In genomic region chr5:11912-12311, GRCh38 we compare ENCODE assay signal across 1 cellular context.
TF ChIP-seq lines count a peak whose summit lies in the region.

No MANE protein-coding gene starts in this region.

TF ChIP-seq in HEK293, 187 proteins besides CTCF, POLR2A, EP300 and RAD21 (continued from another document):
- TF ChIP-seq, protein P1, sequence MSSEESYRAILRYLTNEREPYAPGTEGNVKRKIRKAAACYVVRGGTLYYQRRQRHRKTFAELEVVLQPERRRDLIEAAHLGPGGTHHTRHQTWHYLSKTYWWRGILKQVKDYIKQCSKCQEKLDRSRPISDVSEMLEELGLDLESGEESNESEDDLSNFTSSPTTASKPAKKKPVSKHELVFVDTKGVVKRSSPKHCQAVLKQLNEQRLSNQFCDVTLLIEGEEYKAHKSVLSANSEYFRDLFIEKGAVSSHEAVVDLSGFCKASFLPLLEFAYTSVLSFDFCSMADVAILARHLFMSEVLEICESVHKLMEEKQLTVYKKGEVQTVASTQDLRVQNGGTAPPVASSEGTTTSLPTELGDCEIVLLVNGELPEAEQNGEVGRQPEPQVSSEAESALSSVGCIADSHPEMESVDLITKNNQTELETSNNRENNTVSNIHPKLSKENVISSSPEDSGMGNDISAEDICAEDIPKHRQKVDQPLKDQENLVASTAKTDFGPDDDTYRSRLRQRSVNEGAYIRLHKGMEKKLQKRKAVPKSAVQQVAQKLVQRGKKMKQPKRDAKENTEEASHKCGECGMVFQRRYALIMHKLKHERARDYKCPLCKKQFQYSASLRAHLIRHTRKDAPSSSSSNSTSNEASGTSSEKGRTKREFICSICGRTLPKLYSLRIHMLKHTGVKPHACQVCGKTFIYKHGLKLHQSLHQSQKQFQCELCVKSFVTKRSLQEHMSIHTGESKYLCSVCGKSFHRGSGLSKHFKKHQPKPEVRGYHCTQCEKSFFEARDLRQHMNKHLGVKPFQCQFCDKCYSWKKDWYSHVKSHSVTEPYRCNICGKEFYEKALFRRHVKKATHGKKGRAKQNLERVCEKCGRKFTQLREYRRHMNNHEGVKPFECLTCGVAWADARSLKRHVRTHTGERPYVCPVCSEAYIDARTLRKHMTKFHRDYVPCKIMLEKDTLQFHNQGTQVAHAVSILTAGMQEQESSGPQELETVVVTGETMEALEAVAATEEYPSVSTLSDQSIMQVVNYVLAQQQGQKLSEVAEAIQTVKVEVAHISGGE (tag by site-specific recombination; conservative IDR thresholded peaks at IDR 0.05; ENCODE audit: low read depth), result no peak
- TF ChIP-seq ZNF366 (tag by site-specific recombination; conservative IDR thresholded peaks at IDR 0.05), result no peak
- no peak for TF ChIP-seq REPIN1 (tag by site-specific recombination; IDR thresholded peaks at IDR 0.05; ENCODE audit: low read depth)
- no peak for TF ChIP-seq ZNF157 (tag by site-specific recombination; IDR thresholded peaks at IDR 0.05)
- no peak for TF ChIP-seq ZNF169 (tag by site-specific recombination; IDR thresholded peaks at IDR 0.05)
- no peak for TF ChIP-seq YY1 (tag by site-specific recombination; IDR thresholded peaks at IDR 0.05)
- 0 out of 2 replicates have a peak, but pooled peaks have one; percentile 50 for TF ChIP-seq ZNF600 (tag by site-specific recombination; IDR thresholded peaks at IDR 0.05)
